Comparison of ENCODE assay signal across 8 cellular contexts in genomic region chr18:63098014-63098981, GRCh38.
DNase-seq lines count a peak whose midpoint lies in the region; ATAC-seq and TF ChIP-seq lines count a peak whose summit lies in the region.

No MANE protein-coding gene starts in this region.

- peak overlapping the region; percentile 56 for H3K4me3 Mint-ChIP-seq in central memory CD8-positive, alpha-beta T cell

- intact Hi-C loops in right cardiac atrium (cut with DNase I) = no loop called here
- intact Hi-C loops in spleen (cut with DNase I; ENCODE audit: low total_unique reads) = no loop called here

- DNase-seq in GM13976 (ENCODE audit: low spot score) (peak; percentile 70), NCI-H748 (lab: John Stamatoyannopoulos, UW; ENCODE audit: unreplicated experiment) (no peak), right cardiac atrium (no peak), spleen (no peak), NCI-H226 (no peak)
- DNase-seq in central memory CD8-positive, alpha-beta T cell (ENCODE audit: low spot score in 2 of 2) = peak in 1 of 2 donors; percentile 33

- H3K4me2 ChIP-seq in Loucy (ENCODE audit: low read depth, low read length, poor library complexity, severe bottlenecking) = peak overlapping the region; percentile 80

- peaks cover 30% of the 10 kb centered on the region for H3F3A ChIP-seq in Loucy (ENCODE audit: low read depth)

- ATAC-seq in GM21717 (IDR thresholded peaks at IDR 0.05; ENCODE audit: unreplicated experiment) (peak; percentile 89), right cardiac atrium (no peak)
- peak; percentile 83 for ATAC-seq in central memory CD8-positive, alpha-beta T cell (replicated peaks; ENCODE audit: extremely low read depth, poor library complexity, severe bottlenecking)

- H3K9me2 ChIP-seq in Loucy (replicated peaks; ENCODE audit: low read depth, low read length) = no peaks in the 10 kb centered on the region

- 68% methylated on average over 16 of the region's 16 CpGs for WGBS in right cardiac atrium
- WGBS in spleen, 5 donors = 24 to 46% (median 33%) methylated on average over 14 to 16 of the region's 16 CpGs

- H3K9me3 ChIP-seq in Loucy (ENCODE audit: insufficient read depth, low read depth, low read length) = no peaks in the 10 kb centered on the region
- no peaks in the 10 kb centered on the region for H3K9me3 ChIP-seq in right cardiac atrium (ENCODE audit: control insufficient read depth, low read length)
- H3K9me3 ChIP-seq in spleen = no peaks in the 10 kb centered on the region

- 0 out of 2 replicates have a peak overlapping the region, but pooled peaks have one; percentile 11 for H2AFZ ChIP-seq in Loucy (ENCODE audit: low read length)

- H4K20me1 ChIP-seq in Loucy (ENCODE audit: insufficient read depth, low read length, poor library complexity, severe bottlenecking) = no peaks in the 10 kb centered on the region

- H3K36me3 ChIP-seq in Loucy (ENCODE audit: insufficient read depth, low read length) (no peaks in the 10 kb centered on the region), spleen (no peaks in the 10 kb centered on the region)

- peak overlapping the region; percentile 87 for H3K9ac ChIP-seq in Loucy (ENCODE audit: low read depth, low read length, poor library complexity, severe bottlenecking)

- peaks cover 4% of the 10 kb centered on the region for H3K36me3 Mint-ChIP-seq in central memory CD8-positive, alpha-beta T cell (ENCODE audit: insufficient read depth)

- no peaks in the 10 kb centered on the region for H3K9me3 Mint-ChIP-seq in central memory CD8-positive, alpha-beta T cell

- in situ Hi-C loops in GM13976 (cut with MboI; ENCODE audit: low sequenced_read_pairs, unreplicated experiment) = no loop called here

- peak overlapping the region; percentile 82 for H3K27ac Mint-ChIP-seq in central memory CD8-positive, alpha-beta T cell (ENCODE audit: low read depth)

- H3K79me2 ChIP-seq in Loucy (ENCODE audit: insufficient read depth, low read length) = no peaks in the 10 kb centered on the region

- H3K4me3 ChIP-seq in Loucy (ENCODE audit: low read length, poor library complexity, severe bottlenecking) (peak overlapping the region; percentile 61), right cardiac atrium (ENCODE audit: low read length) (no peak overlapping the region), spleen (no peak overlapping the region)

- no peak for TF ChIP-seq POLR2A in spleen (IDR thresholded peaks at IDR 0.05)

- H3K27me3 ChIP-seq in Loucy (ENCODE audit: insufficient read depth, low read length, poor library complexity, severe bottlenecking) (no peaks in the 10 kb centered on the region), right cardiac atrium (ENCODE audit: control insufficient read depth, insufficient read depth) (no peaks in the 10 kb centered on the region), spleen (replicated peaks in 1 of 7) (peaks cover 0 to 7% (median 0%) of the 10 kb centered on the region in 7 donors)

- no peak overlapping the region for H3K27ac ChIP-seq in right cardiac atrium (ENCODE audit: low read length)
- peak overlapping the region in 2 of 8 donors; percentile 13 to 52 for H3K27ac ChIP-seq in spleen

- peaks cover 43% of the 10 kb centered on the region for H3K4me1 Mint-ChIP-seq in central memory CD8-positive, alpha-beta T cell

- peaks cover 89% of the 10 kb centered on the region for H3K4me1 ChIP-seq in Loucy (ENCODE audit: insufficient read depth, low read length, poor library complexity, severe bottlenecking)
- H3K4me1 ChIP-seq in right cardiac atrium (ENCODE audit: control insufficient read depth, insufficient read depth, low read length) = peaks cover 7% of the 10 kb centered on the region
- H3K4me1 ChIP-seq in spleen = peaks cover 0 to 35% (median 23%) of the 10 kb centered on the region in 6 donors

- H3K27me3 Mint-ChIP-seq in central memory CD8-positive, alpha-beta T cell = no peaks in the 10 kb centered on the region

- TF ChIP-seq CTCF in GM13976 (IDR thresholded peaks at IDR 0.05; ENCODE audit: borderline replicate concordance, control extremely low read depth, extremely low read depth, insufficient read depth, missing control alignments) = no peak
- TF ChIP-seq CTCF in Loucy (conservative IDR thresholded peaks at IDR 0.05; ENCODE audit: low read length) = no peak
- no peak for TF ChIP-seq CTCF in spleen (IDR thresholded peaks at IDR 0.05 in 8 of 11, conservative IDR thresholded peaks at IDR 0.05 in 3 of 11)

Comparison
In these comparisons a context has a peak if more than half of its experiments do, and no peak if none do; other contexts are left out.
1. ATAC-seq: peak in GM21717 (single experiment) and central memory CD8-positive, alpha-beta T cell (single experiment); none in right cardiac atrium (0 of 2).